ENCODE assay signal across 8 cellular contexts in genomic region chr14:105086833-105087307, GRCh38.
DNase-seq lines count a peak whose midpoint lies in the region; ATAC-seq lines count a peak whose summit lies in the region.

No MANE protein-coding gene starts in this region.

- H3K4me3 Mint-ChIP-seq in central memory CD8-positive, alpha-beta T cell: peak overlapping the region; percentile 79

- DNase-seq in NCI-H1092 treated with DMSO at 0.1 percent for 48 hours (lab: John Stamatoyannopoulos, UW) (peak; percentile 18), NCI-H1092 (lab: John Stamatoyannopoulos, UW) (no peak), NCI-H2107 (lab: John Stamatoyannopoulos, UW) (peak; percentile 88), left kidney (ENCODE audit: low read depth, low spot score) (peak; percentile 95)
- peak; percentile 69 to 76 (median 72) for DNase-seq in activated CD4-positive, CD25-positive, alpha-beta regulatory T cell (lab: John Stamatoyannopoulos, UW)
- peak; percentile 81 to 85 for DNase-seq in central memory CD8-positive, alpha-beta T cell (ENCODE audit: low spot score in 2 of 2)
- DNase-seq in stimulated activated CD4-positive, alpha-beta T cell treated with anti-CD3 and anti-CD28 coated beads, Interleukin-4, amount 100 ng/mL, for 24 hours: peak; percentile 84

- ATAC-seq in HG02642 (IDR thresholded peaks at IDR 0.05; ENCODE audit: poor library complexity, unreplicated experiment): peak; percentile 68
- peak; percentile 88 for ATAC-seq in central memory CD8-positive, alpha-beta T cell (replicated peaks; ENCODE audit: extremely low read depth, poor library complexity, severe bottlenecking)

- H3K27ac Mint-ChIP-seq in central memory CD8-positive, alpha-beta T cell (ENCODE audit: low read depth): peak overlapping the region; percentile 85

- H3K4me1 Mint-ChIP-seq in central memory CD8-positive, alpha-beta T cell: peaks cover 21% of the 10 kb centered on the region

- no peaks in the 10 kb centered on the region for H3K9me3 Mint-ChIP-seq in central memory CD8-positive, alpha-beta T cell

- H3K27me3 Mint-ChIP-seq in central memory CD8-positive, alpha-beta T cell: no peaks in the 10 kb centered on the region

- peaks cover 5% of the 10 kb centered on the region for H3K36me3 Mint-ChIP-seq in central memory CD8-positive, alpha-beta T cell (ENCODE audit: insufficient read depth)
